ENCODE assay signal across 8 cellular contexts in the genomic region with DNA sequence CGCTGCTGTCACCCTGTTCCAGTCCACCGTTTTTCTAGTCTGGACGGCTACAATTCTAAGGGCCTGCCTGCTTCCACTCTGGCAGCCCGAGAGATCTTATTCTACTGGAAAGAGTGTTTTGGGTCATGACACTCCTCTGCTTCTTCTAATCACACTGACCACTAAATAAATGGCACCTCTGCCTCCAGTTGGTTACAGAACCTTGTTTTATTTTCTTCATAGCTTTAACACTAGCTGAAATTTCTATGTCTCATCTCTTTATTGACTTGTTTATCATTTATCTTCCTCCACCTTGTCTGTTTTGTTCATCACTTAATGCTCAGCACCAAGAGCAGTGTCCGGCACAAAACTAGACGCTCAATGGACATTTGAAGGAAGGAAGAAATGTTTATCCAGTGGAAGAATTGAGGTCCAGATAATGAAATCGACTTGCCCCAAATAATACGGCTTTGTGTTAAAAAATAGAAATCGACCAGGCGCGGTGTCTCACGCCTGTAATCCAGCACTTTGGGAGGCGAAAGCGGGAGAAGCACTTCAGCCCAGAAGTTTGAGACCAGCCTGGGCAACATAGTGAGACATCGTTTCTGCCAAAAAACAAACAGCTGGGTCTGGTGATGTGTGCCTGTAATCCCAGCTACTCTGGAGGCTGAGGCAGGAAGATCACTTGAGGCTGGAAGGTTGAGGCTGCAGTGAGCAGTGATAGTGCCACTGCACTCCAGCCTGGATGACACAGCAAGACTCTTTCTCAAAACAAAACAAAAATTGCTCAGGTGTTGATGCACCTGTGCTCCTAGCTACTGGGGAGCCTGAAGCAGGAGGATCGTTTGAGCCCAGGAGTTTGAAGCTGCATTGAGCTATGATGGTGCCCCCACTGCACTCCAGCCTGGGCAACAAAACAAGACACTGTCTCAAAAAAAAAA. TPM values are rescaled to one million over a fixed set of nuclear protein-coding genes. Genes with fewer than 3 reads are reported as not detected.
DNase-seq lines count a peak whose midpoint lies in the region; ATAC-seq and TF ChIP-seq lines count a peak whose summit lies in the region.

No MANE protein-coding gene starts in this region.

- DNase-seq in heart left ventricle (no peak), Right ventricle myocardium inferior (ENCODE audit: missing footprints) (no peak), body of pancreas (no peak), mesothelial cell of epicardium (ENCODE audit: low spot score in 2 of 2, unreplicated experiment in 2 of 2) (no peak), uterus (no peak), T1000 (lab: John Stamatoyannopoulos, UW) (no peak), OCI-M2 (lab: John Stamatoyannopoulos, UW; ENCODE audit: unreplicated experiment) (no peak)

- TF ChIP-seq CTCF in heart left ventricle (IDR thresholded peaks at IDR 0.05) (no peak), body of pancreas (IDR thresholded peaks at IDR 0.05) (no peak), mesothelial cell of epicardium (IDR thresholded peaks at IDR 0.05; ENCODE audit: unreplicated experiment) (no peak), uterus (IDR thresholded peaks at IDR 0.05) (no peak)

- intact Hi-C loops in heart left ventricle (cut with DNase I) (loop anchor here in 5 of 10 donors (5.0 to 10.0 kb wide), 8 partner anchors 73 to 403 kb away; a partner anchor contains a TSS), Right ventricle myocardium inferior (cut with DNase I) (loop anchor here (5.0 kb wide), 3 partner anchors 88 to 258 kb away; a partner anchor contains a TSS), body of pancreas (cut with DNase I) (no loop called here), uterus (cut with DNase I; ENCODE audit: low total_unique reads) (no loop called here)

- H3K27ac ChIP-seq in heart left ventricle (peak overlapping the region; percentile 5 to 95 (median 88)), body of pancreas (peak overlapping the region; percentile 19 to 90 (median 64)), uterus (peak overlapping the region; percentile 85 to 88)

- H3K4me1 Mint-ChIP-seq in mesothelial cell of epicardium, result peaks cover 50% of the 10 kb centered on the region

- H3K36me3 ChIP-seq in heart left ventricle (peaks cover 0 to 12% (median 0%) of the 10 kb centered on the region in 9 donors), body of pancreas (replicated peaks in 1 of 2; ENCODE audit: insufficient read depth in 1 of 2, low read depth in 2 of 2) (no peaks in the 10 kb centered on the region), uterus (no peaks in the 10 kb centered on the region)

- no peaks in the 10 kb centered on the region for H3K27me3 Mint-ChIP-seq in mesothelial cell of epicardium (ENCODE audit: low read depth)

- H3K9me3 ChIP-seq in heart left ventricle (no peaks in the 10 kb centered on the region), body of pancreas (no peaks in the 10 kb centered on the region), uterus (no peaks in the 10 kb centered on the region)

- 62 to 65% (median 63%) methylated on average over 16 of the region's 16 CpGs for WGBS in heart left ventricle, 4 donors
- 62% methylated on average over 16 of the region's 16 CpGs for WGBS in body of pancreas, 2 donors

- peaks cover 9% of the 10 kb centered on the region for H3K36me3 Mint-ChIP-seq in mesothelial cell of epicardium

- peaks cover 3 to 59% (median 46%) of the 10 kb centered on the region in 12 donors for H3K4me1 ChIP-seq in heart left ventricle
- peaks cover 57% of the 10 kb centered on the region for H3K4me1 ChIP-seq in body of pancreas
- H3K4me1 ChIP-seq in uterus, result no peaks in the 10 kb centered on the region

- ATAC-seq in heart left ventricle, result no peak
- no peak for ATAC-seq in Right ventricle myocardium inferior
- no peak for ATAC-seq in body of pancreas
- no peak for ATAC-seq in HG03196 (IDR thresholded peaks at IDR 0.05; ENCODE audit: unreplicated experiment)

- H3K4me3 Mint-ChIP-seq in mesothelial cell of epicardium, result peak overlapping the region; percentile 90

- no peaks in the 10 kb centered on the region for H3K9me3 Mint-ChIP-seq in mesothelial cell of epicardium

- TF ChIP-seq POLR2A in heart left ventricle (IDR thresholded peaks at IDR 0.05) (no peak), body of pancreas (IDR thresholded peaks at IDR 0.05) (no peak), uterus (IDR thresholded peaks at IDR 0.05) (no peak)

- H3K27ac Mint-ChIP-seq in mesothelial cell of epicardium, result peak overlapping the region; percentile 89

- H3K4me3 ChIP-seq in heart left ventricle (peak overlapping the region in 11 of 12 donors; percentile 71 to 100 (median 88)), body of pancreas (no peak overlapping the region), uterus (peak overlapping the region; percentile 93 to 96)

- no peaks in the 10 kb centered on the region for H3K27me3 ChIP-seq in heart left ventricle
- H3K27me3 ChIP-seq in body of pancreas, result no peaks in the 10 kb centered on the region
- H3K27me3 ChIP-seq in uterus, result no peaks in the 10 kb centered on the region

RNA-seq across cellular contexts. Expression of a gene that starts 0.7 kb away (rescaled TPM):
- total RNA-seq in heart left ventricle (10 to 100 TPM in 8 of 9 donors, 1 to 10 TPM in 1; 6.6 to 29.1 (median 15.1) TPM), Right ventricle myocardium inferior (11.2 TPM), body of pancreas (10 to 100 TPM; 11.9 to 28.7 TPM), mesothelial cell of epicardium (58.9 to 62.0 TPM (median 61.7 TPM) in 3 replicates), uterus (10 to 100 TPM in 3 of 4 donors, 1 to 10 TPM in 1; 7.1 to 62.2 (median 22.9) TPM)
- polyA plus RNA-seq in heart left ventricle, result 1 to 10 TPM; 4.3 to 8.0 TPM

RNA-seq across cellular contexts. Expression of a gene that starts 3.2 kb away (rescaled TPM):
- 10 to 100 TPM in 6 of 9 donors, 1 to 10 TPM in 3; 6.4 to 21.4 (median 13.9) TPM for total RNA-seq in heart left ventricle
- polyA plus RNA-seq in heart left ventricle, result 1 to 10 TPM; 5.7 to 8.6 TPM
- total RNA-seq in Right ventricle myocardium inferior, result 10.9 TPM
- total RNA-seq in body of pancreas, result 10 to 100 TPM; 21.4 to 40.0 TPM
- 31.0 to 39.5 TPM (median 38.3 TPM) in 3 replicates for total RNA-seq in mesothelial cell of epicardium
- total RNA-seq in uterus, result 100 to 1,000 TPM in 1 of 4 donors, 10 to 100 TPM in 2, 1 to 10 TPM in 1; 9.1 to 180 (median 37.2) TPM

Comparison
In these comparisons a context has a peak if more than half of its experiments do, and no peak if none do; other contexts are left out.
1. H3K4me3 ChIP-seq: peak in heart left ventricle (11 of 12) and uterus (2 of 2); none in body of pancreas (0 of 2).
2. Peak in every context shown above with its lines, with median percentiles within 50 percentile points of each other: H3K27ac ChIP-seq.